Comparison of ENCODE assay signal across 8 cellular contexts in the genomic region with DNA sequence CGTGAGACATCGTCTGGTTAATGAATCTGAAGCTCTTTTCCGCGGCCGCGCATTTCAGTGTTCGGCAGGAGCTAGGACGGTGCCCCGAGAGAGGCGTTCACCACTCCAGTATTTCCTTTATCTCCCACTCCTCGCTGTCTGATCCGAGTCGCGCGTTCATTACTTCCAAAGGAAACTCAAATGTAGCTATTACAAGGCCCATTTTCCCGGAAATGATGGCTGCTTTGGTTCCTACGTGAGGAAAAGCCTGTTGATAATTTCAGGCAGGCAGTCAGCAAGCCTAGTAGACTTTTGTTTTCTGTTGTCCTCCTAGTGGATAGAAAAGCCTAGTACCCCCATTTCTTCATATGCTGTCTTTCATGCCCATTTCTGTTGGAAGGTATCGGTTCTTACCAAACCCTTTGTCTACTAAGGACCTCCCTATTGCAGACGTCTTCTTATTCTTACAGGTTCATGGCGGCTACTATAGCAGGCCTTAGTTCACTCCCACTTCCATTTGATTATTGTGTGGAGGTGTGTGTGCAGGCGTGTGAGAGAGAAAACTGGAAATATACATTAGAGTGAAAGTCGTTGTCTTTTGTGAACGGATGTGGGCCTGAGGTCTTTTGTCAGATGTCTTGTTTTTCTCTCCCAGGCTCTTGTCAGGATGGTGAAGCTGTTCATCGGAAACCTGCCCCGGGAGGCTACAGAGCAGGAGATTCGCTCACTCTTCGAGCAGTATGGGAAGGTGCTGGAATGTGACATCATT. TPM values are rescaled to one million over a fixed set of nuclear protein-coding genes. Genes with fewer than 3 reads are reported as not detected.
A peak's percentile ranks its signal among the peaks of the same experiment; 100 is the strongest.
DNase-seq lines count a peak whose midpoint lies in the region; ATAC-seq and TF ChIP-seq lines count a peak whose summit lies in the region.

No MANE protein-coding gene starts in this region.

- no peaks in the 10 kb centered on the region for H3K36me3 ChIP-seq in body of pancreas (replicated peaks in 1 of 2; ENCODE audit: insufficient read depth in 1 of 2, low read depth in 2 of 2)
- H3K36me3 ChIP-seq in kidney epithelial cell (ENCODE audit: control insufficient read depth, insufficient read depth, low read length), result peaks cover 1% of the 10 kb centered on the region

- H3K4me1 ChIP-seq in body of pancreas, result peaks cover 58% of the 10 kb centered on the region

- peak; percentile 17 to 45 for DNase-seq in NOMO-1 (lab: John Stamatoyannopoulos, UW; ENCODE audit: unreplicated experiment in 2 of 2)
- DNase-seq in NOMO-1 treated with dmso at 0.1 percent for 144 hours (lab: John Stamatoyannopoulos, UW; ENCODE audit: unreplicated experiment), result no peak
- peak; percentile 70 for DNase-seq in NCI-H69 (lab: John Stamatoyannopoulos, UW)
- DNase-seq in body of pancreas, result peak in 1 of 4 donors; percentile 35
- no peak for DNase-seq in kidney epithelial cell (ENCODE audit: low read depth)
- DNase-seq in stimulated activated naive CD4-positive, alpha-beta T cell (lab: John Stamatoyannopoulos, UW), result peak in 5 of 6 experiments; percentile 22 to 76 (median 57)

- H3K4me3 ChIP-seq in body of pancreas (peak overlapping the region; percentile 31 to 76), kidney epithelial cell (ENCODE audit: low read depth, low read length) (peak overlapping the region; percentile 93)

- intact Hi-C loops in body of pancreas (cut with DNase I), result no loop called here

- H3K9me3 ChIP-seq in body of pancreas, result no peaks in the 10 kb centered on the region

- H3K27me3 ChIP-seq in body of pancreas (no peaks in the 10 kb centered on the region), kidney epithelial cell (ENCODE audit: control insufficient read depth, insufficient read depth, low read length) (no peaks in the 10 kb centered on the region)

- TF ChIP-seq CTCF in body of pancreas (IDR thresholded peaks at IDR 0.05) (no peak), kidney epithelial cell (IDR thresholded peaks at IDR 0.05; ENCODE audit: insufficient read depth, low read length, poor library complexity, severe bottlenecking) (no peak)

- ATAC-seq in body of pancreas, result no peak
- ATAC-seq in GM21529 (IDR thresholded peaks at IDR 0.05; ENCODE audit: unreplicated experiment), result no peak
- no peak for ATAC-seq in HG03442 (IDR thresholded peaks at IDR 0.05; ENCODE audit: unreplicated experiment)

- peak overlapping the region; percentile 83 to 90 (median 86) for H3K27ac ChIP-seq in body of pancreas

- 2% methylated on average over 27 of the region's 27 CpGs for WGBS in body of pancreas, 2 donors

- no peak for TF ChIP-seq POLR2A in body of pancreas (IDR thresholded peaks at IDR 0.05)

RNA-seq across cellular contexts. Expression of gene RBM4, which starts 0.7 kb away (rescaled TPM):
- total RNA-seq in body of pancreas (10 to 100 TPM; 44.2 to 71.1 TPM), kidney epithelial cell (168 and 174 TPM in 2 replicates)

RNA-seq across cellular contexts. Expression of gene RBM14, which starts 22.8 kb away (rescaled TPM):
- total RNA-seq in body of pancreas, result 10 to 100 TPM; 29.8 to 37.6 TPM
- total RNA-seq in kidney epithelial cell, result 49.9 and 64.6 TPM in 2 replicates

RNA-seq across cellular contexts. Expression of gene RBM4B, which starts 38.4 kb away (rescaled TPM):
- 10 to 100 TPM; 13.2 to 22.6 TPM for total RNA-seq in body of pancreas
- total RNA-seq in kidney epithelial cell, result 17.4 and 17.8 TPM in 2 replicates

RNA-seq across cellular contexts. Expression of gene CCS, which starts 46.3 kb away (rescaled TPM):
- total RNA-seq in body of pancreas, result 10 to 100 TPM; 26.5 to 33.9 TPM
- 20.6 and 21.8 TPM in 2 replicates for total RNA-seq in kidney epithelial cell

RNA-seq across cellular contexts. Expression of gene CCDC87, which starts 46.4 kb away (rescaled TPM):
- under 1 TPM in 1 of 2 donors, not detected in 1; under 0.01 TPM for total RNA-seq in body of pancreas
- 0.58 and 0.75 TPM in 2 replicates for total RNA-seq in kidney epithelial cell

Comparison
In these comparisons a context has a peak if more than half of its experiments do, and no peak if none do; other contexts are left out.
1. DNase-seq: peak in NOMO-1 (2 of 2), NCI-H69 (single experiment) and stimulated activated naive CD4-positive, alpha-beta T cell (5 of 6); none in NOMO-1 treated with dmso at 0.1 percent for 144 hours (single experiment) and kidney epithelial cell (single experiment).